9 cellular contexts compared by ENCODE assay signal in genomic region chr1:95095833-95096217, GRCh38. TPM values are rescaled to one million over a fixed set of nuclear protein-coding genes. Genes with fewer than 3 reads are reported as not detected.
DNase-seq lines count a peak whose midpoint lies in the region; ATAC-seq and TF ChIP-seq lines count a peak whose summit lies in the region.
"Had no signal": no experiment of that assay in that cellular context is flagged by ENCODE, and none has a peak within 500 bp of the region (broad histone marks: within the 10 kb centered on the region; RNA-seq: fewer than 3 reads in every experiment).

No MANE protein-coding gene starts in this region.

- H3K4me1 ChIP-seq in lower lobe of right lung = no peaks in the 10 kb centered on the region

- H3K4me3 ChIP-seq in lower lobe of right lung = no peak overlapping the region

- no peak for TF ChIP-seq CTCF in lower lobe of right lung (IDR thresholded peaks at IDR 0.05)

- H3K27me3 ChIP-seq in lower lobe of right lung (ENCODE audit: low read depth) = no peaks in the 10 kb centered on the region

- no peaks in the 10 kb centered on the region for H3K36me3 ChIP-seq in lower lobe of right lung

- H3K9me3 ChIP-seq in lower lobe of right lung = no peaks in the 10 kb centered on the region

- intact Hi-C loops in lower lobe of right lung (cut with DNase I) = no loop called here

- ATAC-seq in GM18868 (IDR thresholded peaks at IDR 0.05; ENCODE audit: unreplicated experiment) = peak; percentile 82
- peak; percentile 95 for ATAC-seq in HG02571 (IDR thresholded peaks at IDR 0.05; ENCODE audit: unreplicated experiment)
- ATAC-seq in lower lobe of right lung = peak; percentile 59 to 62
- no peak for ATAC-seq in HG02970 (IDR thresholded peaks at IDR 0.05; ENCODE audit: low FRiP score, unreplicated experiment)
- ATAC-seq: naive thymus-derived CD8-positive, alpha-beta T cell had no signal

- DNase-seq in HuH-7 (ENCODE audit: low spot score) (peak; percentile 36), lower lobe of right lung (no peak), NCI-H526 (lab: John Stamatoyannopoulos, UW) (no peak), NCI-H1105 treated with DMSO at 0.1 percent for 48 hours (lab: John Stamatoyannopoulos, UW) (no peak)
- DNase-seq in activated CD4-positive, alpha-beta T cell treated with anti-CD3 and anti-CD28 coated beads for 1 hour = no peak
- DNase-seq: naive thymus-derived CD8-positive, alpha-beta T cell had no signal

- no peak overlapping the region for H3K27ac ChIP-seq in lower lobe of right lung

RNA-seq across cellular contexts. Expression of gene TLCD4, which starts 21.3 kb away (rescaled TPM):
- 11.3 TPM for total RNA-seq in lower lobe of right lung

RNA-seq across cellular contexts. Expression of gene ALG14, which starts 23.1 kb away (rescaled TPM):
- 4.6 TPM for total RNA-seq in lower lobe of right lung
